ENCODE assay signal across 25 cellular contexts in genomic region chr12:115830070-115830469, GRCh38.
"Had no signal": no experiment of that assay in that cellular context is flagged by ENCODE, and none has a peak within 500 bp of the region (broad histone marks: within the 10 kb centered on the region; RNA-seq: fewer than 3 reads in every experiment).

No MANE protein-coding gene starts in this region.

- H3K4me1 Mint-ChIP-seq: endodermal cell; naive B cell; naive thymus-derived CD8-positive, alpha-beta T cell had no signal

- H3K9me3 Mint-ChIP-seq: dendritic cell treated with granulocyte-macrophage colony-stimulating factor and Interleukin-4, amounts not matched to agents 40 ng/mL and 50 ng/mL, for 4 days had no signal

- H3K27ac Mint-ChIP-seq: dendritic cell treated with granulocyte-macrophage colony-stimulating factor and Interleukin-4, amounts not matched to agents 40 ng/mL and 50 ng/mL, for 4 days; effector memory CD8-positive, alpha-beta T cell; endodermal cell; mesothelial cell of epicardium; naive B cell; naive thymus-derived CD8-positive, alpha-beta T cell had no signal

- DNase-seq: cortex of kidney; effector CD8-positive, alpha-beta T cell; effector memory CD8-positive, alpha-beta T cell; endodermal cell; erythroblast; esophagus squamous epithelium; foreskin fibroblast; foreskin melanocyte; gastrocnemius medialis; glutamatergic neuron; head of caudate nucleus; heart right ventricle; hippocampal formation; left cardiac atrium; left lung; left ventricle myocardium superior; lower lobe of right lung; mesenchymal stem cell; mucosa of descending colon; naive B cell; naive thymus-derived CD8-positive, alpha-beta T cell had no signal

- ATAC-seq: effector memory CD8-positive, alpha-beta T cell; esophagus mucosa; gastrocnemius medialis; heart right ventricle; left cardiac atrium; left lung; left ventricle myocardium superior; lower lobe of right lung; mucosa of descending colon; naive thymus-derived CD8-positive, alpha-beta T cell had no signal

- H3K27ac ChIP-seq: epithelial cell of prostate, esophagus squamous epithelium, gastrocnemius medialis, heart right ventricle, left lung, lower lobe of right lung had no signal

- H3K36me3 Mint-ChIP-seq: mesothelial cell of epicardium; naive B cell; naive thymus-derived CD8-positive, alpha-beta T cell had no signal

- H3K4me3 Mint-ChIP-seq: dendritic cell treated with granulocyte-macrophage colony-stimulating factor and Interleukin-4, amounts not matched to agents 40 ng/mL and 50 ng/mL, for 4 days; effector memory CD8-positive, alpha-beta T cell; endodermal cell; mesothelial cell of epicardium; naive B cell; naive thymus-derived CD8-positive, alpha-beta T cell had no signal
